Comparison of ENCODE assay signal across 21 cellular contexts in the genomic region with DNA sequence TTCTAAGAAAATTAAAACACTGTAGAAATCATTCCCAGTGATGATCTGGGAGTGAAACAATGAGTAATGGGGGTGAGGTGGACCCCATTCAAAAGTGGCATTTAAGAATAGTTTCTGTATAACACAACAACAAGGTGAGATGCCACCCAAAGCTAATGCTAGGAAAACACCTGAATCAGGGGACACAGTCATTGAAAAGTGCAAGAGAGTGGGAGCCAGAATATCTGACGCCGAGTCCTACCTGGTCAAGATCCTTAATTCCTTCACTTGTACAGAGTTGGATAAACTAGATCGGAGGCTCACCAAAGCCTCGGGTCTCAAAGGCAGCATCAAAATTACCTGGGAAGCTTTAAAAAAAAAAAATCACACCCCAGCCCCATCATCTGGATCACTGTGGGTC.
"Had no signal": no experiment of that assay in that cellular context is flagged by ENCODE, and none has a peak within 500 bp of the region (broad histone marks: within the 10 kb centered on the region; RNA-seq: fewer than 3 reads in every experiment).

No MANE protein-coding gene starts in this region.

- H3K4me1 ChIP-seq: colonic mucosa, heart left ventricle, left lung, lower lobe of right lung had no signal

- H3K4me2 ChIP-seq: hepatocyte had no signal

- H3K4me3 ChIP-seq: colonic mucosa, esophagus muscularis mucosa, gastroesophageal sphincter, heart left ventricle, hepatocyte, left lung, lower lobe of right lung, mucosa of descending colon had no signal

- H3K27me3 ChIP-seq: colonic mucosa, esophagus muscularis mucosa, foreskin keratinocyte, gastroesophageal sphincter, heart left ventricle, hepatocyte, left lung had no signal

- DNase-seq: colonic mucosa; cortex of kidney; effector CD8-positive, alpha-beta T cell; effector memory CD8-positive, alpha-beta T cell; endodermal cell; foreskin keratinocyte; heart left ventricle; hypothalamus; left cardiac atrium; left lung; left ventricle myocardium superior; lower lobe of right lung; mesenchymal stem cell; mucosa of descending colon; naive B cell had no signal

- H3K27ac ChIP-seq: colonic mucosa, esophagus muscularis mucosa, gastroesophageal sphincter, heart left ventricle, hepatocyte, left lung, lower lobe of right lung had no signal

- ATAC-seq: effector memory CD8-positive, alpha-beta T cell; gastroesophageal sphincter; heart left ventricle; left cardiac atrium; left lung; left ventricle myocardium superior; lower lobe of right lung; mucosa of descending colon had no signal

- FAIRE-seq: endometrium, frontal cortex, islet of Langerhans had no signal

- H2AFZ ChIP-seq: hepatocyte had no signal

- H3K9me3 ChIP-seq: colonic mucosa, mucosa of descending colon had no signal

- H3K36me3 ChIP-seq: colonic mucosa, esophagus muscularis mucosa, gastroesophageal sphincter, heart left ventricle, left lung, lower lobe of right lung had no signal
